In the genomic region with DNA sequence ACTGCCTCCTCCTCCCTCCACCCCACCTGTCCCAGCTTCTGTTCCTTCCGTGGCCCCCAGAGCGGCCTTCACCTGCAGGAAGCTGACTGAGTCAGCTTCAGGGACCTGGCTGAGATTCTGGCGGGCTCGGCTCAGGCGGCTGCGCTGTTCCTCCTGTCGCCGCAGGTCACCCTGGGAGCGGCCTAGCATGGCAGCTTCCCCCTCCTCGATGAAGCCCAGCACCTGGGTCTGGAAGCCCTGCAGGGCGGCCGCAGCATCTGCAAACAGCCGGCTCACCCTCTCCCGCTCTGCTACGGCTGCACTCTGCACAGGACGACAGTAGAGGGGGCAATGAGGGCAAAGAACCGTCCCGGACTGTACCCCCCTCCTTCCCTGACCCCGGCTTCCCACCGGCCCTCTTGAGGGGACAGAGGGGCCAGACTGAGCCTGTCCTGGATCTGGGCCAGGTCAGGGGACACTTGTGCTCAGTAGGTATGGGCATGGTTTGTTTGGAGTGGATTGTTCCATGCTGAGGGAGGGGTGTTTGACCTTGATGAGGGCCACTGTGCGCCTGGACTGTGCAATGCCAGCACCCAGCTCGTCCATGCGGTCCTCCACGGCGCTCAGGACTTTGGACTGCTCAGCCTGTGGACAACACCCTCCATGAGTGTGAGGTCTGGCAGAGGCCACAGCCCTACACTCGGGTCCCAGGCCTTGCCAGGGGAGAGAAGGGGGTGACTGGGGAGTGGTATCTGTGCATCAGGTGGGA, we compare ENCODE assay signal across 6 cellular contexts. TPM values are rescaled to one million over a fixed set of nuclear protein-coding genes. Genes with fewer than 3 reads are reported as not detected.
DNase-seq lines count a peak whose midpoint lies in the region; ATAC-seq and TF ChIP-seq lines count a peak whose summit lies in the region.

No MANE protein-coding gene starts in this region.

- no peak for ATAC-seq in HG02588 (IDR thresholded peaks at IDR 0.05; ENCODE audit: unreplicated experiment)

- peak; percentile 14 for TF ChIP-seq CTCF in fibroblast of pulmonary artery (IDR thresholded peaks at IDR 0.05; ENCODE audit: low read length, missing control alignments)

- DNase-seq in H7: peak; percentile 92
- peak; percentile 70 to 74 for DNase-seq in activated CD4-positive, alpha-beta T cell treated with anti-CD3 and anti-CD28 coated beads for 4 hours
- DNase-seq in fibroblast of pulmonary artery (ENCODE audit: low read depth): no peak
- peak; percentile 60 for DNase-seq in stimulated activated CD4-positive, alpha-beta T cell treated with anti-CD3 and anti-CD28 coated beads, Interleukin-4, amount 100 ng/mL, for 24 hours
- DNase-seq in inferior parietal cortex (ENCODE audit: extremely low spot score): no peak

- H3K36me3 ChIP-seq in H7 (replicated peaks; ENCODE audit: control insufficient read depth, insufficient read depth, low read length): no peaks in the 10 kb centered on the region

- H3K27me3 ChIP-seq in H7 (ENCODE audit: control insufficient read depth, insufficient read depth, low read length): peaks cover 23% of the 10 kb centered on the region

- H3K4me3 ChIP-seq in H7 (ENCODE audit: insufficient read depth, low read depth, low read length) (no peak overlapping the region; the same call in none of the 2 replicates), fibroblast of pulmonary artery (replicated peaks; ENCODE audit: low read depth, low read length) (peak overlapping the region; percentile 90)

RNA-seq across cellular contexts. Expression of a gene that starts 2.0 kb away (rescaled TPM):
- total RNA-seq in H7 (2014; rRNA removed; shearing (Covaris generic)): 8.5 and 14.1 TPM in 2 replicates

RNA-seq across cellular contexts. Expression of a gene that starts 20.4 kb away (rescaled TPM):
- total RNA-seq in H7 (2014; rRNA removed; shearing (Covaris generic)): 66.4 and 69.4 TPM in 2 replicates

RNA-seq across cellular contexts. Expression of a gene that starts 21.2 kb away (rescaled TPM):
- total RNA-seq in H7 (2014; rRNA removed; shearing (Covaris generic)): 44.8 and 48.2 TPM in 2 replicates

RNA-seq across cellular contexts. Expression of a gene that starts 28.3 kb away (rescaled TPM):
- total RNA-seq in H7 (2014; rRNA removed; shearing (Covaris generic)): 100 and 125 TPM in 2 replicates

RNA-seq across cellular contexts. Expression of a gene that starts 32.2 kb away (rescaled TPM):
- total RNA-seq in H7 (2014; rRNA removed; shearing (Covaris generic)): 4.2 and 7.2 TPM in 2 replicates

Comparison
In these comparisons a context has a peak if more than half of its experiments do, and no peak if none do; other contexts are left out.
1. DNase-seq: peak in H7 (single experiment), activated CD4-positive, alpha-beta T cell treated with anti-CD3 and anti-CD28 coated beads for 4 hours (2 of 2) and stimulated activated CD4-positive, alpha-beta T cell treated with anti-CD3 and anti-CD28 coated beads, Interleukin-4, amount 100 ng/mL, for 24 hours (single experiment); none in fibroblast of pulmonary artery (single experiment) and inferior parietal cortex (single experiment).